ENCODE assay signal across 1 cellular context in genomic region chr12:101407438-101408345, GRCh38.
A peak's percentile ranks its signal among the peaks of the same experiment; 100 is the strongest.
TF ChIP-seq lines count a peak whose summit lies in the region.

ARL1 (minus strand) TSS chr12:101407772; CDS start chr12:101407645, 127 bp downstream.

TF ChIP-seq in HepG2, 621 proteins besides CTCF, POLR2A, EP300 and RAD21 (continued from another document and continues in another):
- TF ChIP-seq ARID3A (IDR thresholded peaks at IDR 0.05; ENCODE audit: low read depth, low read length), result no peak
- no peak for TF ChIP-seq GABPA (IDR thresholded peaks at IDR 0.05; ENCODE audit: low read depth, low read length)
- TF ChIP-seq GABPA (CRISPR knock-in tag; IDR thresholded peaks at IDR 0.05; ENCODE audit: low read depth), result peak; percentile 41; the same call in 1 of the 2 replicates
- TF ChIP-seq SIN3B (IDR thresholded peaks at IDR 0.05; ENCODE audit: low read length), result no peak; the same call in 1 of the 2 replicates
- peak; percentile 19; the same call in 1 of the 2 replicates for TF ChIP-seq HNF4A (CRISPR knock-in tag; IDR thresholded peaks at IDR 0.05)
- TF ChIP-seq ZSCAN5A (CRISPR knock-in tag; IDR thresholded peaks at IDR 0.05; ENCODE audit: borderline replicate concordance), result no peak
- 0 out of 2 replicates have a peak, but pooled peaks have one; percentile 60 for TF ChIP-seq ZNF333 (CRISPR knock-in tag; IDR thresholded peaks at IDR 0.05; ENCODE audit: borderline replicate concordance)
- peak; percentile 8; the same call in 1 of the 2 replicates for TF ChIP-seq SOX5 (CRISPR knock-in tag; IDR thresholded peaks at IDR 0.05; ENCODE audit: borderline replicate concordance)
- TF ChIP-seq RNF2 (conservative IDR thresholded peaks at IDR 0.05; ENCODE audit: low read depth), result peak; percentile 43
- TF ChIP-seq ISL2 (CRISPR knock-in tag; IDR thresholded peaks at IDR 0.05), result peak; percentile 47; the same call in 1 of the 2 replicates
- TF ChIP-seq PRDM4 (CRISPR knock-in tag; IDR thresholded peaks at IDR 0.05; ENCODE audit: borderline replicate concordance), result peak; percentile 64; the same call in 1 of the 2 replicates
- TF ChIP-seq ZNF275 (CRISPR knock-in tag; IDR thresholded peaks at IDR 0.05; ENCODE audit: borderline replicate concordance), result peak; percentile 60; the same call in 1 of the 2 replicates
- TF ChIP-seq ATF1 (CRISPR knock-in tag; IDR thresholded peaks at IDR 0.05), result peak; percentile 88
- TF ChIP-seq SMAD3 (CRISPR knock-in tag; IDR thresholded peaks at IDR 0.05), result 0 out of 2 replicates have a peak, but pooled peaks have one; percentile 45
- peak; percentile 94 for TF ChIP-seq ZSCAN12 (CRISPR knock-in tag; IDR thresholded peaks at IDR 0.05)
- TF ChIP-seq PRMT3 (CRISPR knock-in tag; IDR thresholded peaks at IDR 0.05; ENCODE audit: borderline replicate concordance, low read depth), result no peak
- peak; percentile 78 for TF ChIP-seq KMT2A (CRISPR knock-in tag; IDR thresholded peaks at IDR 0.05)
- TF ChIP-seq ZSCAN20 (CRISPR knock-in tag; IDR thresholded peaks at IDR 0.05; ENCODE audit: borderline replicate concordance), result peak; percentile 86; the same call in 1 of the 2 replicates
- TF ChIP-seq HDAC2 (CRISPR knock-in tag; IDR thresholded peaks at IDR 0.05), result peak; percentile 45
- peak; percentile 80; the same call in 1 of the 2 replicates for TF ChIP-seq ZGPAT (CRISPR knock-in tag; IDR thresholded peaks at IDR 0.05)
- no peak for TF ChIP-seq LCORL (IDR thresholded peaks at IDR 0.05)
- TF ChIP-seq LCORL (CRISPR knock-in tag; IDR thresholded peaks at IDR 0.05), result peak; percentile 41; the same call in 1 of the 2 replicates
- peak; percentile 52; the same call in 1 of the 2 replicates for TF ChIP-seq ZNF878 (CRISPR knock-in tag; IDR thresholded peaks at IDR 0.05)
- TF ChIP-seq GTF3A (CRISPR knock-in tag; conservative IDR thresholded peaks at IDR 0.05), result 0 out of 2 replicates have a peak, but pooled peaks have one; percentile 33
- peak; percentile 79; the same call in 1 of the 2 replicates for TF ChIP-seq ZNF33B (CRISPR knock-in tag; IDR thresholded peaks at IDR 0.05)
- TF ChIP-seq ZNF567 (CRISPR knock-in tag; IDR thresholded peaks at IDR 0.05; ENCODE audit: borderline replicate concordance), result no peak
- peak; percentile 96 for TF ChIP-seq KDM5A (IDR thresholded peaks at IDR 0.05; ENCODE audit: borderline replicate concordance, low read length)
- peak; percentile 17; the same call in 1 of the 2 replicates for TF ChIP-seq WIZ (CRISPR knock-in tag; IDR thresholded peaks at IDR 0.05)
- TF ChIP-seq BRF2 (CRISPR knock-in tag; IDR thresholded peaks at IDR 0.05), result no peak
- TF ChIP-seq ZNF451 (CRISPR knock-in tag; IDR thresholded peaks at IDR 0.05), result no peak
- no peak for TF ChIP-seq NCOA1 (CRISPR knock-in tag; IDR thresholded peaks at IDR 0.05)
- no peak; the same call in 1 of the 2 replicates for TF ChIP-seq KAT7 (CRISPR knock-in tag; IDR thresholded peaks at IDR 0.05; ENCODE audit: borderline replicate concordance)
- TF ChIP-seq MAZ (IDR thresholded peaks at IDR 0.05; ENCODE audit: borderline replicate concordance, low read depth, low read length), result peak; percentile 75; the same call in 1 of the 2 replicates
- peak; percentile 23; the same call in 1 of the 2 replicates for TF ChIP-seq MAZ (CRISPR knock-in tag; IDR thresholded peaks at IDR 0.05; ENCODE audit: low read depth)
- TF ChIP-seq TOPORS (CRISPR knock-in tag; IDR thresholded peaks at IDR 0.05), result no peak
- TF ChIP-seq SNAI1 (CRISPR knock-in tag; IDR thresholded peaks at IDR 0.05; ENCODE audit: borderline replicate concordance), result peak; percentile 92; the same call in 1 of the 2 replicates
- no peak for TF ChIP-seq ZNF713 (CRISPR knock-in tag; IDR thresholded peaks at IDR 0.05)
- TF ChIP-seq SIN3A (IDR thresholded peaks at IDR 0.05; ENCODE audit: borderline replicate concordance, low read depth, low read length), result peak; percentile 40; the same call in 1 of the 2 replicates
- TF ChIP-seq ATF5 (CRISPR knock-in tag; IDR thresholded peaks at IDR 0.05; ENCODE audit: low read depth), result no peak
- no peak for TF ChIP-seq ZFP36 (IDR thresholded peaks at IDR 0.05; ENCODE audit: borderline replicate concordance, low read depth, low read length, partially characterized antibody)
- no peak; the same call in 1 of the 2 replicates for TF ChIP-seq ZNF264 (CRISPR knock-in tag; IDR thresholded peaks at IDR 0.05)
- no peak for TF ChIP-seq CREB3 (CRISPR knock-in tag; IDR thresholded peaks at IDR 0.05)
- peak; percentile 93 for TF ChIP-seq YEATS4 (CRISPR knock-in tag; IDR thresholded peaks at IDR 0.05; ENCODE audit: borderline replicate concordance)
- 0 out of 2 replicates have a peak, but pooled peaks have one; percentile 46 for TF ChIP-seq ZNF800 (CRISPR knock-in tag; IDR thresholded peaks at IDR 0.05)
- TF ChIP-seq CREB1 (IDR thresholded peaks at IDR 0.05), result peak; percentile 82; the same call in 1 of the 2 replicates
- peak; percentile 91 for TF ChIP-seq CREB1 (CRISPR knock-in tag; IDR thresholded peaks at IDR 0.05)
- peak; percentile 33; the same call in 1 of the 2 replicates for TF ChIP-seq SP2 (CRISPR knock-in tag; IDR thresholded peaks at IDR 0.05)
- peak; percentile 50 for TF ChIP-seq ZMAT3 (CRISPR knock-in tag; conservative IDR thresholded peaks at IDR 0.05)
- peak; percentile 83 for TF ChIP-seq YEATS2 (CRISPR knock-in tag; IDR thresholded peaks at IDR 0.05; ENCODE audit: borderline replicate concordance)
- TF ChIP-seq ZNF710 (CRISPR knock-in tag; IDR thresholded peaks at IDR 0.05; ENCODE audit: borderline replicate concordance), result peak; percentile 53; the same call in 1 of the 2 replicates
